Comparison of ENCODE assay signal across 31 cellular contexts in genomic region chr22:26124991-26125725, GRCh38. TPM values are rescaled to one million over a fixed set of nuclear protein-coding genes. Genes with fewer than 3 reads are reported as not detected.
A peak's percentile ranks its signal among the peaks of the same experiment; 100 is the strongest.
DNase-seq lines count a peak whose midpoint lies in the region; ATAC-seq, FAIRE-seq and TF ChIP-seq lines count a peak whose summit lies in the region.
"Had no signal": no experiment of that assay in that cellular context is flagged by ENCODE, and none has a peak within 500 bp of the region (broad histone marks: within the 10 kb centered on the region; RNA-seq: fewer than 3 reads in every experiment).

No MANE protein-coding gene starts in this region.

- peaks cover 0 to 10% (median 0%) of the 10 kb centered on the region in 4 donors for H3K9me3 ChIP-seq in esophagus muscularis mucosa
- H3K9me3 ChIP-seq: BLaER1 treated with 17β-estradiol and CSF1 and Interleukin-3, amounts not matched to agents 10 nM and 100 nM; left ventricle myocardium inferior; right atrium auricular region; suprapubic skin; upper lobe of left lung had no signal

- H3K27me3 ChIP-seq in esophagus muscularis mucosa: peaks cover 0 to 26% (median 0%) of the 10 kb centered on the region in 4 donors
- H3K27me3 ChIP-seq: BLaER1 treated with 17β-estradiol and CSF1 and Interleukin-3, amounts not matched to agents 10 nM and 100 nM; right atrium auricular region had no signal

- no peak overlapping the region for H3K4me3 ChIP-seq in esophagus muscularis mucosa
- H3K4me3 ChIP-seq: BLaER1 treated with 17β-estradiol and CSF1 and Interleukin-3, amounts not matched to agents 10 nM and 100 nM; left ventricle myocardium inferior; right atrium auricular region; smooth muscle cell; suprapubic skin; upper lobe of left lung had no signal

- TF ChIP-seq POLR2A in esophagus muscularis mucosa (IDR thresholded peaks at IDR 0.05; ENCODE audit: low read depth): no peak

- intact Hi-C loops in esophagus muscularis mucosa (cut with DNase I) (no loop called here), left colon (cut with DNase I, micrococcal nuclease) (no loop called here)

- H3K4me1 ChIP-seq in esophagus muscularis mucosa: no peaks in the 10 kb centered on the region
- H3K4me1 ChIP-seq: left ventricle myocardium inferior, right atrium auricular region, suprapubic skin, upper lobe of left lung had no signal

- no peak for ATAC-seq in left colon

- TF ChIP-seq EP300 in esophagus muscularis mucosa (IDR thresholded peaks at IDR 0.05): no peak

- peak; percentile 30 for DNase-seq in D721Med (ENCODE audit: insufficient read length, low spot score)
- DNase-seq in NCI-H1436 (lab: John Stamatoyannopoulos, UW): peak; percentile 86
- DNase-seq in NCI-H748 (lab: John Stamatoyannopoulos, UW; ENCODE audit: unreplicated experiment): peak; percentile 87
- peak; percentile 60 for DNase-seq in esophagus muscularis mucosa (ENCODE audit: extremely low spot score)
- DNase-seq in activated naive CD4-positive, alpha-beta T cell (lab: John Stamatoyannopoulos, UW): no peak
- no peak for DNase-seq in activated effector memory CD4-positive, alpha-beta T cell treated with Interleukin-2 at 50 U/mL for 16 hours
- DNase-seq in left colon: no peak
- DNase-seq in AG08396 (ENCODE audit: low spot score): no peak
- DNase-seq: activated CD4-positive, alpha-beta T cell treated with anti-CD3 and anti-CD28 coated beads, Interleukin-2, amount 50 U/mL, for 1 hour; activated CD4-positive, CD25-positive, alpha-beta regulatory T cell; activated effector memory CD4-positive, alpha-beta T cell treated with anti-CD3 and anti-CD28 coated beads, Interleukin-2, amount 50 U/mL, for 16 hours; activated naive CD8-positive, alpha-beta T cell treated with anti-CD3 and anti-CD28 coated beads, Interleukin-2, amount 10 ng/mL, durations not matched to agents 7 days and 5 days; activated T-cell treated with anti-CD3 and anti-CD28 coated beads, Interleukin-2, amount 50 U/mL, for 1 hour; aorta; GOT3; hypothalamus; left ventricle myocardium inferior; mesendoderm; NCI-H1048; NCI-H2171 treated with DMSO at 0.1 percent for 48 hours; OCI-M1; stimulated activated naive CD4-positive, alpha-beta T cell treated with Interleukin-2 at 50 U/mL for 16 hours; upper lobe of left lung had no signal

- WGBS in esophagus muscularis mucosa: 78% methylated on average over 6 of the region's 10 CpGs

- no peak for TF ChIP-seq CTCF in D721Med (IDR thresholded peaks at IDR 0.05; ENCODE audit: insufficient read depth, missing control alignments)
- no peak for TF ChIP-seq CTCF in esophagus muscularis mucosa (IDR thresholded peaks at IDR 0.05)

- peak; percentile 93 for FAIRE-seq in D721Med (lab: Jason Lieb, UNC)
- FAIRE-seq: bronchial epithelial cell, endothelial cell of umbilical vein, HTR-8/SVneo had no signal

- no peak overlapping the region for H3K27ac ChIP-seq in esophagus muscularis mucosa (replicated peaks in 1 of 4)
- H3K27ac ChIP-seq: BLaER1 treated with 17β-estradiol and CSF1 and Interleukin-3, amounts not matched to agents 10 nM and 100 nM; left ventricle myocardium inferior; right atrium auricular region; suprapubic skin; upper lobe of left lung had no signal

- no peaks in the 10 kb centered on the region for H3K36me3 ChIP-seq in esophagus muscularis mucosa
- H3K36me3 ChIP-seq: BLaER1 treated with 17β-estradiol and CSF1 and Interleukin-3, amounts not matched to agents 10 nM and 100 nM; left ventricle myocardium inferior; right atrium auricular region; suprapubic skin; upper lobe of left lung had no signal

RNA-seq across cellular contexts. Expression of gene SEZ6L, which starts 44.1 kb away (rescaled TPM):
- total RNA-seq in esophagus muscularis mucosa: under 1 TPM; 0.23 to 0.83 (median 0.49) TPM
- total RNA-seq in left colon: under 1 TPM; 0.08 to 0.09 TPM
- total RNA-seq: activated naive CD8-positive, alpha-beta T cell treated with anti-CD3 and anti-CD28 coated beads, Interleukin-2, amount 10 ng/mL, durations not matched to agents 7 days and 5 days; bronchial epithelial cell; endothelial cell of umbilical vein; SK-MEL-5 had no signal

Comparison
In these comparisons a context has a peak if more than half of its experiments do, and no peak if none do; other contexts are left out.
1. DNase-seq: peak in D721Med (single experiment), NCI-H1436 (single experiment), NCI-H748 (single experiment) and esophagus muscularis mucosa (single experiment); none in activated naive CD4-positive, alpha-beta T cell (0 of 4), activated effector memory CD4-positive, alpha-beta T cell treated with Interleukin-2 at 50 U/mL for 16 hours (single experiment), left colon (0 of 2) and AG08396 (single experiment).